ENCODE assay signal across 16 cellular contexts in the genomic region with DNA sequence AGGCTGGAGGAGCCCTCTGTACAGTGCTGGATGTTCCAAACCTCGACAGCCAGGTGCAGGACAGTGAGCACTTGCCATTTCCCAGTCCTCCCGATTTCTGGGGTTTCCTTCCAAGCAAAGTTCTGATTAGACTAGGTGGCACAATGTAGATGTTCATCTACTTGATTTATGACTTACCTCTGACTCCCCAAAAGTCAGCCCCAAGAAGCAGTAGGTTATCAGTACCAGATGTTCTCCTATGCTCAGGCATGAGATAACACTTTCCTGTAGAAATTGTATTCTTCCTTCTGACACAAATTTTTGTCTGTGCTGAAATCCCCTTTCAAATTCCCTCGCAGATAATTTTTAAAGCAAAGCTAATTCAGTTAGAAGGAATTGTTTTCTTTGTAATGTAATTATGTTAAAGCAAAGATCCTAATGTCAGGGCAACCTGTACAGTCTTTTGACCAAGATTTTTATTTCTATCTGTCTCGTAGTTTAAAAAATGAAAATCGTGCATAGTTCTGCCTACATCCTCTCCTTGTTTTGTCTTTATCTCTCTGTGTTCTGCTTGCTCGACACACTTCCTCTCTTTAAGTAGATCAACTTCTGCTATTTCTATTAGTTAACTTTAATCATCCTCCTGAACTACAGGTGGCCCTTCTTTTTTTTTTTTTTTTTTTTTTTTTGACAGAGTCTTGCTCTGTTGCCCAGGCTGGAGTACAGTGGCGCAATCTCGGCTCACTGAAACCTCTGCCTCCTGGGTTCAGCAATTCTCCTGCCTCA.
"Had no signal": no experiment of that assay in that cellular context is flagged by ENCODE, and none has a peak within 500 bp of the region (broad histone marks: within the 10 kb centered on the region; RNA-seq: fewer than 3 reads in every experiment).

No MANE protein-coding gene starts in this region.

- H3K4me3 ChIP-seq: ascending aorta, heart right ventricle, lower lobe of right lung, tibial nerve, vagina had no signal

- H3K27ac Mint-ChIP-seq: activated CD4-positive, alpha-beta memory T cell treated with anti-CD3 and anti-CD28 coated beads for 36 hours; activated CD4-positive, alpha-beta T cell treated with anti-CD3 and anti-CD28 coated beads for 36 hours; activated naive CD4-positive, alpha-beta T cell treated with anti-CD3 and anti-CD28 coated beads, Interleukin-2, amount 10 ng/mL, durations not matched to agents 7 days and 5 days; activated T-cell treated with anti-CD3 and anti-CD28 coated beads, Interleukin-2, amount 50 U/mL, for 24 hours had no signal

- H3K9me3 ChIP-seq: ascending aorta, heart right ventricle, lower lobe of right lung, tibial nerve, vagina had no signal

- ATAC-seq: activated CD4-positive, alpha-beta T cell treated with anti-CD3 and anti-CD28 coated beads for 36 hours; heart right ventricle; left colon; lower lobe of right lung had no signal

- H3K36me3 ChIP-seq: ascending aorta, heart right ventricle, lower lobe of right lung, tibial nerve, vagina, WERI-Rb-1 had no signal

- H3K4me1 ChIP-seq: ascending aorta, vagina had no signal

- H3K27me3 Mint-ChIP-seq: activated CD4-positive, alpha-beta memory T cell treated with anti-CD3 and anti-CD28 coated beads for 36 hours; activated CD4-positive, alpha-beta T cell treated with anti-CD3 and anti-CD28 coated beads for 36 hours; activated T-cell treated with anti-CD3 and anti-CD28 coated beads, Interleukin-2, amount 50 U/mL, for 24 hours had no signal

- H3K9me3 Mint-ChIP-seq: activated CD4-positive, alpha-beta memory T cell treated with anti-CD3 and anti-CD28 coated beads for 36 hours; activated naive CD4-positive, alpha-beta T cell treated with anti-CD3 and anti-CD28 coated beads, Interleukin-2, amount 10 ng/mL, durations not matched to agents 7 days and 5 days; activated T-cell treated with anti-CD3 and anti-CD28 coated beads, Interleukin-2, amount 50 U/mL, for 24 hours had no signal

- H2AFZ ChIP-seq: parathyroid adenoma had no signal

- H3K79me2 ChIP-seq: parathyroid adenoma had no signal

- H3K36me3 Mint-ChIP-seq: activated CD4-positive, alpha-beta memory T cell treated with anti-CD3 and anti-CD28 coated beads for 36 hours; activated naive CD4-positive, alpha-beta T cell treated with anti-CD3 and anti-CD28 coated beads, Interleukin-2, amount 10 ng/mL, durations not matched to agents 7 days and 5 days had no signal

- H3K4me3 Mint-ChIP-seq: activated CD4-positive, alpha-beta memory T cell treated with anti-CD3 and anti-CD28 coated beads for 36 hours; activated CD4-positive, alpha-beta T cell treated with anti-CD3 and anti-CD28 coated beads for 36 hours; activated naive CD4-positive, alpha-beta T cell treated with anti-CD3 and anti-CD28 coated beads, Interleukin-2, amount 10 ng/mL, durations not matched to agents 7 days and 5 days; activated T-cell treated with anti-CD3 and anti-CD28 coated beads, Interleukin-2, amount 50 U/mL, for 24 hours had no signal

- H3K27me3 ChIP-seq: ascending aorta, heart right ventricle, tibial nerve, vagina had no signal

- H3K4me1 Mint-ChIP-seq: activated CD4-positive, alpha-beta T cell treated with anti-CD3 and anti-CD28 coated beads for 36 hours; activated naive CD4-positive, alpha-beta T cell treated with anti-CD3 and anti-CD28 coated beads, Interleukin-2, amount 10 ng/mL, durations not matched to agents 7 days and 5 days had no signal

- H3K9ac ChIP-seq: parathyroid adenoma had no signal

- DNase-seq: activated CD4-positive, alpha-beta memory T cell treated with anti-CD3 and anti-CD28 coated beads for 36 hours; activated CD4-positive, alpha-beta T cell treated with anti-CD3 and anti-CD28 coated beads for 36 hours; activated naive CD4-positive, alpha-beta T cell treated with anti-CD3 and anti-CD28 coated beads, Interleukin-2, amount 10 ng/mL, durations not matched to agents 7 days and 5 days; activated T-cell treated with anti-CD3 and anti-CD28 coated beads, Interleukin-2, amount 50 U/mL, for 24 hours; heart right ventricle; left colon; lower lobe of right lung; stimulated activated CD4-positive, alpha-beta T cell treated with anti-CD3 and anti-CD28 coated beads, Interleukin-2, amount 100 ng/mL, for 48 hours; stimulated activated naive CD4-positive, alpha-beta T cell; substantia nigra; T-helper 9 cell; WERI-Rb-1 had no signal

- H3K27ac ChIP-seq: ascending aorta, heart right ventricle, lower lobe of right lung, parathyroid adenoma, tibial nerve, vagina, WERI-Rb-1 had no signal
